Comparison of ENCODE assay signal across 1 cellular context in genomic region chr16:73915939-73916451, GRCh38.
TF ChIP-seq lines count a peak whose summit lies in the region.

No MANE protein-coding gene starts in this region.

TF ChIP-seq in H1, 55 proteins besides CTCF, POLR2A, EP300 and RAD21 (continued from another document):
- TF ChIP-seq YY1 (IDR thresholded peaks at IDR 0.05; ENCODE audit: low read depth, low read length): 0 out of 2 replicates have a peak, but pooled peaks have one; percentile 24
- TF ChIP-seq RFX5 (IDR thresholded peaks at IDR 0.05; ENCODE audit: borderline replicate concordance, low read depth, low read length): no peak
- TF ChIP-seq NANOG (IDR thresholded peaks at IDR 0.05; ENCODE audit: insufficient read depth, low read depth, low read length, poor library complexity, severe bottlenecking): no peak
